ENCODE assay signal across 13 cellular contexts in the genomic region with DNA sequence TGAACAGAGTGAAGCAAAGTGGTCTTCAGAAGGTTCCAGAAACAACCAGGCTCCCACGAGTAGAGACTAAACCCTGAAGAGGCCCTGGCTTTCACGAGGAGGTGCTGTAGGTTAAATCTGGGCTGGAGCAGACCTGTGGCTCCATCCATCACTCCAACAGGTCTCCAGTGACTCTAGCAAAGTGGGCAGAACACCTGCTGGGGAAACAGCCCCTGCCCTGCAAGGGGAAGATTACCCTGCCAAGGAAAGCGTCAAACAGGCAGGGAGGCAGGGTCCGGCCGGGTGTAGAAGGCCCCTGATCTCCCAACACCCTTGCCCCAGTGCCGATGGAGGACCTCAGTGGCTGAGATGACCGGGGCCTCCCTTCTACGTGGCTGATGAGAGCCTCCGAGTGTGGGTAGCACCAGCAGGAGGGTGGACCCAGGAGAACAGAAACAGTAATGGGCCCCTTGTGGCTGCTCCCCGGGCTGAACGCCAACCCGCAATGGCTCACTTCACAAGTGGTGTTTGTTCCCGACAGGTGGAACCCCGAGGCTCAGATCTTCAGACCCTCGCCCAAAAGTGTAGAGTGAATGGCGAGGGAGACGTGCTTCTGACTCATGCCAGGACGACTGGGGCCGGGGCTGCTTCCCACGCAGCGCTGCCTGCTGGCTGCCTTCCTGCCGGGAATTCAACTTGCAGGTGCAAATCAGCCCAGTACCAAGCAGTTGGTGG.
DNase-seq lines count a peak whose midpoint lies in the region; ATAC-seq and TF ChIP-seq lines count a peak whose summit lies in the region.
"Had no signal": no experiment of that assay in that cellular context is flagged by ENCODE, and none has a peak within 500 bp of the region (broad histone marks: within the 10 kb centered on the region; RNA-seq: fewer than 3 reads in every experiment).

No MANE protein-coding gene starts in this region.

- ATAC-seq in left lung (peak; percentile 76), GM18907 (IDR thresholded peaks at IDR 0.05; ENCODE audit: unreplicated experiment) (no peak), heart left ventricle (no peak), GM19395 (IDR thresholded peaks at IDR 0.05; ENCODE audit: unreplicated experiment) (no peak)
- ATAC-seq: GM12878 had no signal

- H3K9me3 ChIP-seq in SJCRH30 (replicated peaks) (no peaks in the 10 kb centered on the region), left lung (no peaks in the 10 kb centered on the region), suprapubic skin (no peaks in the 10 kb centered on the region), heart left ventricle (peaks cover 0 to 7% (median 0%) of the 10 kb centered on the region in 12 donors)
- H3K9me3 ChIP-seq: right atrium auricular region had no signal

- 94% methylated on average over 3 of the region's 22 CpGs for WGBS in suprapubic skin
- WGBS in heart left ventricle, 4 donors, result 82 to 97% (median 86%) methylated on average over 6 to 22 of the region's 22 CpGs

- H3K27ac ChIP-seq in SJCRH30, result no peak overlapping the region
- no peak overlapping the region for H3K27ac ChIP-seq in left lung
- H3K27ac ChIP-seq in suprapubic skin, result peak overlapping the region; percentile 72
- no peak overlapping the region for H3K27ac ChIP-seq in heart left ventricle
- H3K27ac ChIP-seq: right atrium auricular region had no signal

- TF ChIP-seq EP300 in suprapubic skin (IDR thresholded peaks at IDR 0.05), result no peak

- H3K4me1 ChIP-seq in SJCRH30 (peaks cover 9% of the 10 kb centered on the region; the same call in 1 of the 2 replicates), left lung (no peaks in the 10 kb centered on the region), suprapubic skin (peaks cover 8% of the 10 kb centered on the region), heart left ventricle (peaks cover 0 to 6% (median 0%) of the 10 kb centered on the region in 12 donors)

- DNase-seq in NCI-H1092 treated with DMSO at 0.1 percent for 48 hours (lab: John Stamatoyannopoulos, UW) (peak; percentile 98), SJCRH30 (peak; percentile 64 to 76), left lung (peak in 1 of 2 donors; percentile 48), suprapubic skin (ENCODE audit: low spot score in 2 of 2) (no peak), heart left ventricle (no peak)
- no peak for DNase-seq in activated CD4-positive, alpha-beta T cell treated with anti-CD3 and anti-CD28 coated beads, Interleukin-2, amount 50 U/mL, for 1 hour
- DNase-seq: CD4-positive, CD25-positive, alpha-beta regulatory T cell; central memory CD4-positive, alpha-beta T cell; kidney glomerular epithelial cell had no signal

- H3K4me3 ChIP-seq in SJCRH30, result no peak overlapping the region
- no peak overlapping the region for H3K4me3 ChIP-seq in left lung
- H3K4me3 ChIP-seq in suprapubic skin, result no peak overlapping the region
- H3K4me3 ChIP-seq in heart left ventricle, result no peak overlapping the region
- H3K4me3 ChIP-seq: GM12878, right atrium auricular region had no signal

- intact Hi-C loops in left lung (cut with DNase I) (no loop called here), heart left ventricle (cut with DNase I) (no loop called here)

- TF ChIP-seq POLR2A in suprapubic skin (IDR thresholded peaks at IDR 0.05) (no peak), heart left ventricle (IDR thresholded peaks at IDR 0.05) (no peak)

- no peaks in the 10 kb centered on the region for H3K27me3 ChIP-seq in SJCRH30
- H3K27me3 ChIP-seq in left lung, result no peaks in the 10 kb centered on the region
- H3K27me3 ChIP-seq in suprapubic skin, result peaks cover 6% of the 10 kb centered on the region
- H3K27me3 ChIP-seq in heart left ventricle, result peaks cover 0 to 6% (median 0%) of the 10 kb centered on the region in 9 donors
- H3K27me3 ChIP-seq: right atrium auricular region had no signal

- H3K36me3 ChIP-seq in SJCRH30 (no peaks in the 10 kb centered on the region), left lung (no peaks in the 10 kb centered on the region), suprapubic skin (no peaks in the 10 kb centered on the region), heart left ventricle (no peaks in the 10 kb centered on the region)
- H3K36me3 ChIP-seq: right atrium auricular region had no signal

- TF ChIP-seq CTCF in left lung (IDR thresholded peaks at IDR 0.05) (no peak), suprapubic skin (IDR thresholded peaks at IDR 0.05) (no peak), heart left ventricle (IDR thresholded peaks at IDR 0.05) (no peak)

Comparison
In these comparisons a context has a peak if more than half of its experiments do, and no peak if none do; other contexts are left out.
1. DNase-seq: peak in NCI-H1092 treated with DMSO at 0.1 percent for 48 hours (single experiment) and SJCRH30 (2 of 2); none in suprapubic skin (0 of 2), activated CD4-positive, alpha-beta T cell treated with anti-CD3 and anti-CD28 coated beads, Interleukin-2, amount 50 U/mL, for 1 hour (single experiment) and heart left ventricle (0 of 5).